Comparison of ENCODE assay signal across 1 cellular context in the genomic region with DNA sequence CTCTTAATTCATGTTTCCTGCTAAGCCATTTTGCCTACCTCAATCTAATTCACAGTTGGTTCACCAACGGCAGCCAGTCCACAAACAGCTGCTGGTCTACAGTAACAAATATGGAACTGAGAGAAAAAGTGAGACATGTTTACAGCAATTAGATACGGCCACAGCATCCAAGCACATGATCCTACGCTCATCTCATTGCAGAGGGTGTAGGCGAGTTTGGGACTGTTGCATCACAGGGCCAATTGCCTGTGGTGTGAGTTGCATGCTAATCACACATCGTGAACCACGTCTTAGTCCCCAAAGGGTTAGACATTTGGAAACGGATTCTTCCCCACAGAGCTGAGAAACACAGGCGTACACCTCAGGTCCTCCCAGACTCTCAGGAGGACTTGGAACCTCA.
TF ChIP-seq lines count a peak whose summit lies in the region.

No MANE protein-coding gene starts in this region.

TF ChIP-seq in K562, 482 proteins besides CTCF, POLR2A, EP300 and RAD21 (continued from another document):
- TF ChIP-seq, protein P1, sequence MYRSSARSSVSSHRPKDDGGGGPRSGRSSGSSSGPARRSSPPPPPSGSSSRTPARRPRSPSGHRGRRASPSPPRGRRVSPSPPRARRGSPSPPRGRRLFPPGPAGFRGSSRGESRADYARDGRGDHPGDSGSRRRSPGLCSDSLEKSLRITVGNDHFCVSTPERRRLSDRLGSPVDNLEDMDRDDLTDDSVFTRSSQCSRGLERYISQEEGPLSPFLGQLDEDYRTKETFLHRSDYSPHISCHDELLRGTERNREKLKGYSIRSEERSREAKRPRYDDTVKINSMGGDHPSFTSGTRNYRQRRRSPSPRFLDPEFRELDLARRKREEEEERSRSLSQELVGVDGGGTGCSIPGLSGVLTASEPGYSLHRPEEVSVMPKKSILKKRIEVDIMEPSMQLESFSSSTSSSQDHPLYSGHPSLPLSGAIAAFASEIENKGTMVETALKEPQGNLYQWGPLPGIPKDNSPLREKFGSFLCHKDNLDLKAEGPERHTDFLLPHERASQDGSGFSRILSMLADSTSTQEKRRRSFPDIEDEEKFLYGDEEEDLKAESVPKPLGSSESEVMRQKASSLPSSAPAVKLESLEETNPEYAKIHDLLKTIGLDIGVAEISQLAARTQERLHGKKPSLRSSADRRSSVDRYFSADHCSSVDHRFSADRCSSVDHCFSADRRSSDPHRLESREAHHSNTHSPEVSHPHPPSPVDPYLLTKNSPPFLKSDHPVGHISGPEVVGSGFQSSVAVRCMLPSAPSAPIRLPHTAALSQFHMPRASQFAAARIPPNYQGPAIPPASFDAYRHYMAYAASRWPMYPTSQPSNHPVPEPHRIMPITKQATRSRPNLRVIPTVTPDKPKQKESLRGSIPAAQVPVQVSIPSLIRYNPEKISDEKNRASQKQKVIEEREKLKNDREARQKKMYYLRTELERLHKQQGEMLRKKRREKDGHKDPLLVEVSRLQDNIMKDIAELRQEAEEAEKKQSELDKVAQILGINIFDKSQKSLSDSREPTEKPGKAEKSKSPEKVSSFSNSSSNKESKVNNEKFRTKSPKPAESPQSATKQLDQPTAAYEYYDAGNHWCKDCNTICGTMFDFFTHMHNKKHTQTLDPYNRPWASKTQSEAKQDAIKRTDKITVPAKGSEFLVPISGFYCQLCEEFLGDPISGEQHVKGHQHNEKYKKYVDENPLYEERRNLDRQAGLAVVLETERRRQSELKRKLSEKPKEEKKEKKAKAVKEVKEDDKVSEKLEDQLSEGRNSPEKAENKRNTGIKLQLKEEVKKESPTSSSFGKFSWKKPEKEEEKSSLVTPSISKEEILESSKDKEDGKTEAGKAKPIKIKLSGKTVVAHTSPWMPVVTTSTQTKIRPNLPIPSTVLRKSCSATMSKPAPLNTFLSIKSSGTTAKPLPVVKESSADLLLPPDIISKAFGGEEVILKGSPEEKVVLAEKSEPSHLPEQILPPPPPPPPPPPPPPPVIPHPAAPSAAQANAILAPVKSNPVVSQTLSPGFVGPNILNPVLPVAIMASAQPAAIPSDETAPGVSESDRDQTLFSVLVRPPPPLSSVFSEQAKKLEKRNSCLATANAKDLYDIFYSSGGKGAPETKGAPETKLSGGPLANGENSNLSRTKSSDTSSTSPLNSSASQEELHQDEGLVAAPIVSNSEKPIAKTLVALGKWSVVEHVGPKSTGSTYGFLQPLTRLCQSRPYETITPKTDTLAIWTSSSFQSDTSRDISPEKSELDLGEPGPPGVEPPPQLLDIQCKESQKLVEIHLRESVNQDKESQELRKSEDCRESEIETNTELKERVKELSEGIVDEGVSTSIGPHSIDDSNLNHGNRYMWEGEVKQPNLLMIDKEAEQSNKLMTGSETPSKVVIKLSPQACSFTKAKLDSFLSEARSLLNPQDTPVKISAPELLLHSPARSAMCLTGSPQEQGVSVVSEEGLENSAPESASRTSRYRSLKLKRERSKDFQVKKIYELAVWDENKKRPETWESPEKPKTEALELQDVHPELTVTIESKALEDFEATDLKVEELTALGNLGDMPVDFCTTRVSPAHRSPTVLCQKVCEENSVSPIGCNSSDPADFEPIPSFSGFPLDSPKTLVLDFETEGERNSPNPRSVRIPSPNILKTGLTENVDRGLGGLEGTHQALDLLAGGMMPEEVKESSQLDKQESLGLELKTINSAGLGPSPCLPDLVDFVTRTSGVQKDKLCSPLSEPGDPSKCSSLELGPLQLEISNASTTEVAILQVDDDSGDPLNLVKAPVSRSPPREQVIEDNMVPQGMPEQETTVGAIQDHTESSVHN (IDR thresholded peaks at IDR 0.05; ENCODE audit: borderline replicate concordance in 1 of 2, low read depth in 1 of 2): no peak
- TF ChIP-seq, protein P2, sequence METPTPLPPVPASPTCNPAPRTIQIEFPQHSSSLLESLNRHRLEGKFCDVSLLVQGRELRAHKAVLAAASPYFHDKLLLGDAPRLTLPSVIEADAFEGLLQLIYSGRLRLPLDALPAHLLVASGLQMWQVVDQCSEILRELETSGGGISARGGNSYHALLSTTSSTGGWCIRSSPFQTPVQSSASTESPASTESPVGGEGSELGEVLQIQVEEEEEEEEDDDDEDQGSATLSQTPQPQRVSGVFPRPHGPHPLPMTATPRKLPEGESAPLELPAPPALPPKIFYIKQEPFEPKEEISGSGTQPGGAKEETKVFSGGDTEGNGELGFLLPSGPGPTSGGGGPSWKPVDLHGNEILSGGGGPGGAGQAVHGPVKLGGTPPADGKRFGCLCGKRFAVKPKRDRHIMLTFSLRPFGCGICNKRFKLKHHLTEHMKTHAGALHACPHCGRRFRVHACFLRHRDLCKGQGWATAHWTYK (CRISPR knock-in tag; IDR thresholded peaks at IDR 0.05): no peak
- TF ChIP-seq ETV6 (IDR thresholded peaks at IDR 0.05; ENCODE audit: borderline replicate concordance in 1 of 2, low read depth in 2 of 2, low read length in 1 of 2): no peak
- no peak for TF ChIP-seq ETV6 (CRISPR knock-in tag; IDR thresholded peaks at IDR 0.05; ENCODE audit: borderline replicate concordance)
- TF ChIP-seq ZNF41 (CRISPR knock-in tag; conservative IDR thresholded peaks at IDR 0.05): no peak
- TF ChIP-seq ZNF778 (CRISPR knock-in tag; IDR thresholded peaks at IDR 0.05): no peak
- no peak for TF ChIP-seq POLR2B (IDR thresholded peaks at IDR 0.05; ENCODE audit: low read depth, partially characterized antibody)
- TF ChIP-seq MBD2 (IDR thresholded peaks at IDR 0.05; ENCODE audit: borderline replicate concordance, low read depth): no peak
- TF ChIP-seq POLR2AphosphoS2 (IDR thresholded peaks at IDR 0.05; ENCODE audit: low read length): no peak
- TF ChIP-seq TSC22D4 (tag; IDR thresholded peaks at IDR 0.05): no peak
- TF ChIP-seq POLR3G (IDR thresholded peaks at IDR 0.05; ENCODE audit: extremely low read depth, insufficient read length, insufficient replicate concordance): no peak
